Comparison of ENCODE assay signal across 32 cellular contexts in genomic region chr12:108210001-108210400, GRCh38.
"Had no signal": no experiment of that assay in that cellular context is flagged by ENCODE, and none has a peak within 500 bp of the region (broad histone marks: within the 10 kb centered on the region; RNA-seq: fewer than 3 reads in every experiment).

No MANE protein-coding gene starts in this region.

- H3K27ac ChIP-seq: brain microvascular endothelial cell, coronary artery, dorsolateral prefrontal cortex, gastrocnemius medialis, WERI-Rb-1 had no signal

- H3K36me3 Mint-ChIP-seq: activated naive CD8-positive, alpha-beta T cell had no signal

- H3K9me3 ChIP-seq: gastrocnemius medialis had no signal

- H3K27ac Mint-ChIP-seq: activated B cell treated with CpG ODN at 0.5 μM for 24 hours; activated CD8-positive, alpha-beta T cell treated with anti-CD3 and anti-CD28 coated beads for 36 hours; activated naive CD8-positive, alpha-beta T cell; activated T-helper 17 cell treated with anti-CD3 and anti-CD28 coated beads, Interleukin-2, amount 50 U/mL, for 72 hours; dendritic cell treated with granulocyte-macrophage colony-stimulating factor and Interleukin-4, amounts not matched to agents 40 ng/mL and 50 ng/mL, for 4 days; endodermal cell; T-helper 17 cell; T-helper 2 cell treated with Interferon-gamma antibody and Interleukin-4, amounts not matched to agents 5 μg/mL and 100 μg/mL, for 36 hours had no signal

- H3K27me3 ChIP-seq: brain microvascular endothelial cell, gastrocnemius medialis had no signal

- H3K9me3 Mint-ChIP-seq: activated B cell treated with CpG ODN at 0.5 μM for 24 hours; activated CD8-positive, alpha-beta T cell treated with anti-CD3 and anti-CD28 coated beads for 36 hours; activated T-cell treated with anti-CD3 and anti-CD28 coated beads, Interleukin-2, amount 50 U/mL, for 4 hours; dendritic cell treated with granulocyte-macrophage colony-stimulating factor and Interleukin-4, amounts not matched to agents 40 ng/mL and 50 ng/mL, for 4 days; T-helper 2 cell treated with Interferon-gamma antibody and Interleukin-4, amounts not matched to agents 5 μg/mL and 100 μg/mL, for 36 hours had no signal

- H3K4me3 ChIP-seq: coronary artery, dorsolateral prefrontal cortex, gastrocnemius medialis had no signal

- H3K4me1 Mint-ChIP-seq: activated B cell treated with CpG ODN at 0.5 μM for 24 hours; activated T-helper 17 cell treated with anti-CD3 and anti-CD28 coated beads, Interleukin-2, amount 50 U/mL, for 72 hours; central memory CD8-positive, alpha-beta T cell; T-helper 17 cell had no signal

- DNase-seq: activated B cell treated with CpG ODN at 0.5 μM for 24 hours; activated CD4-positive, alpha-beta T cell treated with anti-CD3 and anti-CD28 coated beads for 48 hours; activated CD4-positive, alpha-beta T cell treated with anti-CD3 and anti-CD28 coated beads, Interleukin-2, amount 50 U/mL, for 1 hour; activated CD4-positive, alpha-beta T cell treated with anti-CD3 and anti-CD28 coated beads, Interleukin-2, amount 50 U/mL, for 48 hours; activated CD8-positive, alpha-beta memory T cell treated with anti-CD3 and anti-CD28 coated beads for 24 hours; activated CD8-positive, alpha-beta T cell treated with anti-CD3 and anti-CD28 coated beads for 36 hours; activated effector memory CD4-positive, alpha-beta T cell treated with Interleukin-2 at 50 U/mL for 16 hours; activated gamma-delta T cell treated with Interleukin-2 at 50 U/mL for 16 hours; activated naive CD4-positive, alpha-beta T cell treated with anti-CD3 and anti-CD28 coated beads, Interleukin-2, amount 50 U/mL, for 16 hours; activated naive CD4-positive, alpha-beta T cell treated with Interleukin-2 at 50 U/mL for 16 hours; activated T-cell treated with anti-CD3 and anti-CD28 coated beads, Interleukin-2, amount 50 U/mL, for 4 hours; amniotic stem cell; anterior cingulate cortex; brain microvascular endothelial cell; dorsolateral prefrontal cortex; effector memory CD4-positive, alpha-beta T cell; endodermal cell; foreskin fibroblast; gastrocnemius medialis; glutamatergic neuron; T-helper 1 cell; T-helper 17 cell; T1000; WERI-Rb-1 had no signal

- ATAC-seq: activated CD4-positive, CD25-positive, alpha-beta regulatory T cell treated with anti-CD3 and anti-CD28 coated beads, Interleukin-2, amount 50 U/mL, for 24 hours; activated CD8-positive, alpha-beta T cell treated with anti-CD3 and anti-CD28 coated beads for 36 hours; activated T-cell treated with anti-CD3 and anti-CD28 coated beads, Interleukin-2, amount 50 U/mL, for 4 hours; activated T-helper 17 cell treated with anti-CD3 and anti-CD28 coated beads, Interleukin-2, amount 50 U/mL, for 72 hours; esophagus mucosa; gastrocnemius medialis; T-helper 17 cell had no signal

- H3K36me3 ChIP-seq: brain microvascular endothelial cell, gastrocnemius medialis, WERI-Rb-1 had no signal

- H3K4me1 ChIP-seq: gastrocnemius medialis had no signal

- H3K4me3 Mint-ChIP-seq: activated B cell treated with CpG ODN at 0.5 μM for 24 hours; activated CD8-positive, alpha-beta T cell treated with anti-CD3 and anti-CD28 coated beads for 36 hours; activated naive CD8-positive, alpha-beta T cell; activated T-cell treated with anti-CD3 and anti-CD28 coated beads, Interleukin-2, amount 50 U/mL, for 4 hours; activated T-helper 17 cell treated with anti-CD3 and anti-CD28 coated beads, Interleukin-2, amount 50 U/mL, for 72 hours; central memory CD8-positive, alpha-beta T cell; dendritic cell treated with granulocyte-macrophage colony-stimulating factor and Interleukin-4, amounts not matched to agents 40 ng/mL and 50 ng/mL, for 4 days; endodermal cell; T-helper 17 cell; T-helper 2 cell treated with Interferon-gamma antibody and Interleukin-4, amounts not matched to agents 5 μg/mL and 100 μg/mL, for 36 hours had no signal
